Comparison of ENCODE assay signal across 11 cellular contexts in the genomic region with DNA sequence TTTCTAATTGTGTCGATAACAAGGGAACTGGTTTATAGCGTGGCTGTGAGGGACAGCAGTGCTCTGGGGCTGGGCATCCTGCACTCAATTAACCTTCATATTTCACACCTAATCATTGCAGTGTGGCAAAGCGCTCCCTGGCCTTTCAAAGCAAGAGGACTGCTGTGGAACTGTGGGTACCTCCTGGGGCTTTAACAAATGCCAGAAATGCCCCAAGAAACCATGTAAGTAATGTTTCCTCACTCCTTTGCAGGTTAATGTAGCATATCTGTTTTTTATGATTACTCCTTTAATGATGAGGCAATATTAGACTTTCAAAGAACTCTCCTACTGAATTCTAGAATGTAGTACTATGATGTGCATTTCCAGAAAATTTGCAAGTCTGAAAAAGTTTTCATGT.
"Had no signal": no experiment of that assay in that cellular context is flagged by ENCODE, and none has a peak within 500 bp of the region (broad histone marks: within the 10 kb centered on the region; RNA-seq: fewer than 3 reads in every experiment).

No MANE protein-coding gene starts in this region.

- H3K36me3 Mint-ChIP-seq: activated CD4-positive, alpha-beta memory T cell treated with anti-CD3 and anti-CD28 coated beads for 36 hours; activated naive CD8-positive, alpha-beta T cell treated with anti-CD3 and anti-CD28 coated beads for 36 hours had no signal

- DNase-seq: activated CD4-positive, alpha-beta memory T cell treated with anti-CD3 and anti-CD28 coated beads for 36 hours; activated CD4-positive, alpha-beta T cell treated with anti-CD3 and anti-CD28 coated beads for 1 hour; activated gamma-delta T cell; activated naive CD8-positive, alpha-beta T cell treated with anti-CD3 and anti-CD28 coated beads for 36 hours; activated T-cell treated with anti-CD3 and anti-CD28 coated beads, Interleukin-2, amount 50 U/mL, for 48 hours; mammary epithelial cell; small intestine had no signal

- H3K27ac Mint-ChIP-seq: activated CD4-positive, alpha-beta memory T cell treated with anti-CD3 and anti-CD28 coated beads for 36 hours; activated naive CD8-positive, alpha-beta T cell treated with anti-CD3 and anti-CD28 coated beads for 36 hours; nephron had no signal

- FAIRE-seq: bronchial epithelial cell, colon, endothelial cell of umbilical vein, small intestine had no signal

- H3K4me3 Mint-ChIP-seq: activated CD4-positive, alpha-beta memory T cell treated with anti-CD3 and anti-CD28 coated beads for 36 hours; activated naive CD8-positive, alpha-beta T cell treated with anti-CD3 and anti-CD28 coated beads for 36 hours; nephron had no signal

- H3K9me3 Mint-ChIP-seq: activated CD4-positive, alpha-beta memory T cell treated with anti-CD3 and anti-CD28 coated beads for 36 hours; activated naive CD8-positive, alpha-beta T cell treated with anti-CD3 and anti-CD28 coated beads for 36 hours; nephron had no signal
